Comparison of ENCODE assay signal across 15 cellular contexts in genomic region chr6:118542184-118542952, GRCh38.
DNase-seq lines count a peak whose midpoint lies in the region; ATAC-seq and TF ChIP-seq lines count a peak whose summit lies in the region.
"Had no signal": no experiment of that assay in that cellular context is flagged by ENCODE, and none has a peak within 500 bp of the region (broad histone marks: within the 10 kb centered on the region; RNA-seq: fewer than 3 reads in every experiment).

No MANE protein-coding gene starts in this region.

- no peak overlapping the region for H3K4me3 ChIP-seq in astrocyte of the cerebellum (ENCODE audit: low read depth, low read length)
- H3K4me3 ChIP-seq: cardiac muscle cell, SK-N-MC had no signal

- CTCF ChIA-PET in HEK293T (lab: Yijun Ruan, JAX): no interaction called here

- DNase-seq in AG08395 (ENCODE audit: low spot score) (peak; percentile 68), HEK293T (ENCODE audit: extremely low spot score) (no peak), astrocyte of the cerebellum (ENCODE audit: low read depth) (peak; percentile 98), iris pigment epithelial cell (ENCODE audit: low read depth) (peak; percentile 65)
- DNase-seq in effector memory CD8-positive, alpha-beta T cell: no peak
- no peak for DNase-seq in stimulated activated CD4-positive, alpha-beta T cell treated with anti-CD3 and anti-CD28 coated beads, Interleukin-4, amount 100 ng/mL, for 1 hour
- DNase-seq: activated effector memory CD4-positive, alpha-beta T cell treated with Interleukin-2 at 50 U/mL for 16 hours; Calu3; hypothalamus; MV-4-11; NCI-H2171 treated with DMSO at 0.1 percent for 48 hours had no signal

- H3K27me3 Mint-ChIP-seq in effector memory CD8-positive, alpha-beta T cell: no peaks in the 10 kb centered on the region

- H3K9me3 Mint-ChIP-seq in effector memory CD8-positive, alpha-beta T cell: no peaks in the 10 kb centered on the region

- H3K4me3 Mint-ChIP-seq in effector memory CD8-positive, alpha-beta T cell: no peak overlapping the region

- TF ChIP-seq CTCF in astrocyte of the cerebellum (IDR thresholded peaks at IDR 0.05; ENCODE audit: low read depth, low read length, missing control alignments): no peak

- no peaks in the 10 kb centered on the region for H3K36me3 Mint-ChIP-seq in effector memory CD8-positive, alpha-beta T cell (ENCODE audit: insufficient read depth)

- in situ Hi-C loops in astrocyte of the cerebellum (cut with HindIII; ENCODE audit: low sequenced_read_pairs): no loop called here

- ATAC-seq in HG02970 (IDR thresholded peaks at IDR 0.05; ENCODE audit: low FRiP score, unreplicated experiment) (no peak), GM19328 (IDR thresholded peaks at IDR 0.05; ENCODE audit: unreplicated experiment) (no peak)
- no peak for ATAC-seq in effector memory CD8-positive, alpha-beta T cell (replicated peaks)

- peaks cover 4 to 27% of the 10 kb centered on the region in 2 donors for H3K4me1 Mint-ChIP-seq in effector memory CD8-positive, alpha-beta T cell (ENCODE audit: low read depth in 2 of 2)

- POLR2A ChIA-PET in HEK293T (lab: Yijun Ruan, JAX): no interaction called here

- no peak overlapping the region for H3K27ac Mint-ChIP-seq in effector memory CD8-positive, alpha-beta T cell

TF ChIP-seq in HEK293T, 16 proteins besides CTCF, POLR2A, EP300 and RAD21:
- TF ChIP-seq SP1 (IDR thresholded peaks at IDR 0.05): no peak
- TF ChIP-seq ZNF384 (IDR thresholded peaks at IDR 0.05): 0 out of 2 replicates have a peak, but pooled peaks have one; percentile 30

Comparison
In these comparisons a context has a peak if more than half of its experiments do, and no peak if none do; other contexts are left out.
1. DNase-seq: peak in AG08395 (single experiment), astrocyte of the cerebellum (single experiment) and iris pigment epithelial cell (single experiment); none in HEK293T (single experiment), effector memory CD8-positive, alpha-beta T cell (0 of 3) and stimulated activated CD4-positive, alpha-beta T cell treated with anti-CD3 and anti-CD28 coated beads, Interleukin-4, amount 100 ng/mL, for 1 hour (single experiment).